In the genomic region with DNA sequence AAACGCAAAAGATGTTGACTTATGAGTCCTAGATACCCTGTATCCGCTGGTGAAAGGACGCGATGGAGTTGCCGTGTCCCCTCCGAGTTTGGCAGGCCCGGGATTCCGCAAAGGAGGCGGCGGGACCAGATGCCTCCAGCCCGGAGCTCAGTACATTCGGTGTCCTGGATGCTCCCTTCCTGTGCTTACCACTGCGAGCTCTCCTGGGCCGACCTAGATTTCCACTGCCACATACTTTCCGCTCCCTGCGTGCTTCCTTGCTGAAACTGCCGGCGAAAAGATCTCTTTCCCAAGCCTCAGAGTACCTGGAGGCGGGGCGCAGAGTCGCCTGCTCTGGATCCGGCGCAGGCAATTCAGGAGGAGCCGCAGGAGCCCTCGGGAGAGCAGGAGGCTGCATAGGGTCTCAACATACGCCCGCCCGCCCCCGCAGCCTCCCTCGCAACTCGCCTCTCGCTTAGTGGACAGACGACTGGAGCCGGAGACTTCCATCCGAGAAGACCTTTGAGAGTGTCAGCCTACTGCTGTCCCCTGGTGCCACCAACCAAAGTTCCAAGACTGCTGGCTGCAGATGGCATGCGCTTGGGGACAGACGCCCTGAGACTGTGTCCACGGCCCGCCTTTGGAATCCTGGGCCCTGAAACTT, we compare ENCODE assay signal across 11 cellular contexts. TPM values are rescaled to one million over a fixed set of nuclear protein-coding genes. Genes with fewer than 3 reads are reported as not detected.
DNase-seq lines count a peak whose midpoint lies in the region; ATAC-seq, FAIRE-seq and TF ChIP-seq lines count a peak whose summit lies in the region.
"Had no signal": no experiment of that assay in that cellular context is flagged by ENCODE, and none has a peak within 500 bp of the region (broad histone marks: within the 10 kb centered on the region; RNA-seq: fewer than 3 reads in every experiment).

No MANE protein-coding gene starts in this region.

- H3K4me3 ChIP-seq in K562, result no peak overlapping the region
- peak overlapping the region; percentile 72 for H3K4me3 ChIP-seq in iPS-20b (ENCODE audit: low read length)
- peak overlapping the region in 7 of 8 donors; percentile 6 to 57 (median 27) for H3K4me3 ChIP-seq in spleen

- no peaks in the 10 kb centered on the region for H4K20me1 ChIP-seq in K562 (replicated peaks; ENCODE audit: control insufficient read depth, insufficient read depth, low read length)

- POLR2A ChIA-PET in K562 (lab: Yijun Ruan, JAX), result no interaction called here

- H3K4me1 ChIP-seq in K562 (replicated peaks in 1 of 2; ENCODE audit: control insufficient read depth in 2 of 2, insufficient read depth in 2 of 2, low read length in 2 of 2) (peaks cover 0 to 6% of the 10 kb centered on the region in 2 experiments; a peak in 2 of 5 replicates), iPS-20b (ENCODE audit: insufficient read depth, low read length) (peaks cover 3% of the 10 kb centered on the region; the same call in 1 of the 2 replicates), spleen (peaks cover 0 to 47% (median 19%) of the 10 kb centered on the region in 6 donors)

- no peaks in the 10 kb centered on the region for H3K27me3 ChIP-seq in K562 (ENCODE audit: control insufficient read depth in 2 of 2, insufficient read depth in 2 of 2, low read length in 2 of 2)
- H3K27me3 ChIP-seq in iPS-20b (ENCODE audit: insufficient read depth, low read length), result peaks cover 32% of the 10 kb centered on the region
- H3K27me3 ChIP-seq in spleen (replicated peaks in 1 of 7), result peaks cover 0 to 17% (median 0%) of the 10 kb centered on the region in 7 donors

- TF ChIP-seq CTCF in K562 (IDR thresholded peaks at IDR 0.05 in 2 of 3, conservative IDR thresholded peaks at IDR 0.05 in 1 of 3; ENCODE audit: insufficient read depth in 2 of 3, low read depth in 1 of 3, low read length in 3 of 3) (no peak), spleen (IDR thresholded peaks at IDR 0.05 in 8 of 11, conservative IDR thresholded peaks at IDR 0.05 in 3 of 11) (no peak)

- no peak overlapping the region for H3K27ac ChIP-seq in K562 (ENCODE audit: extremely low read depth, low read depth, low read length)
- no peak overlapping the region for H3K27ac ChIP-seq in iPS-20b (ENCODE audit: low read length)
- peak overlapping the region in 7 of 8 donors; percentile 7 to 70 (median 62) for H3K27ac ChIP-seq in spleen

- H3K4me2 ChIP-seq in K562 (ENCODE audit: insufficient read depth, low read length), result no peak overlapping the region

- H3K9ac ChIP-seq in K562 (ENCODE audit: insufficient read depth in 1 of 2, low read depth in 2 of 2, low read length in 2 of 2) (no peak overlapping the region; a peak in 1 of 4 replicates), iPS-20b (ENCODE audit: low read depth, low read length) (peak overlapping the region; percentile 63; the same call in 1 of the 2 replicates)

- no peak for TF ChIP-seq POLR2A in K562 (conservative IDR thresholded peaks at IDR 0.05)
- no peak for TF ChIP-seq POLR2A in spleen (IDR thresholded peaks at IDR 0.05)

- no peaks in the 10 kb centered on the region for H3K9me1 ChIP-seq in K562 (ENCODE audit: control insufficient read depth, insufficient read depth, low read length)

- H3K9me3 ChIP-seq in K562 (replicated peaks; ENCODE audit: control insufficient read depth, insufficient read depth, low read depth, low read length), result no peaks in the 10 kb centered on the region
- H3K9me3 ChIP-seq in iPS-20b (ENCODE audit: insufficient read depth, low read depth, low read length), result no peaks in the 10 kb centered on the region
- H3K9me3 ChIP-seq in spleen, result no peaks in the 10 kb centered on the region

- CTCF ChIA-PET in K562 (lab: Yijun Ruan, JAX; ENCODE audit: low intra/inter-chr PET ratio), result interaction anchor here (1.1 kb wide), 1 partner anchor 105 kb away, joined by 3 read pairs; no protein-coding TSS in a partner anchor

- FAIRE-seq in HTR-8/SVneo (lab: Jason Lieb, UNC) (peak; percentile 31), K562 (lab: Jason Lieb, UNC) (no peak)

- DNase-seq in HTR-8/SVneo (ENCODE audit: insufficient read length, low spot score) (no peak), K562 (ENCODE audit: extremely low read depth in 1 of 4, low spot score in 3 of 4) (no peak), spleen (peak; percentile 76), GDM1 (lab: John Stamatoyannopoulos, UW) (no peak), HuH-7.5 (ENCODE audit: low spot score) (no peak)
- DNase-seq in activated effector memory CD4-positive, alpha-beta T cell treated with Interleukin-2 at 50 U/mL for 16 hours, result no peak
- DNase-seq: activated naive CD4-positive, alpha-beta T cell treated with anti-CD3 and anti-CD28 coated beads, Interleukin-2, amount 10 ng/mL, durations not matched to agents 7 days and 5 days; NCI-H2081 treated with DMSO at 0.1 percent for 48 hours; stimulated activated CD4-positive, alpha-beta T cell treated with anti-CD3 and anti-CD28 coated beads, Interleukin-4, amount 100 ng/mL, for 4 hours had no signal

- H3K79me2 ChIP-seq in K562 (ENCODE audit: control insufficient read depth, insufficient read depth, low read length), result no peaks in the 10 kb centered on the region

- ATAC-seq in K562 (no peak), HG02884 (IDR thresholded peaks at IDR 0.05; ENCODE audit: unreplicated experiment) (no peak)

- BruUV-seq in K562 (replicated peaks; lab: Mats Ljungman, UMichigan), result no TSS peak

- TF ChIP-seq EP300 in K562 (IDR thresholded peaks at IDR 0.05; ENCODE audit: low read length), result no peak

- no peak overlapping the region for H2AFZ ChIP-seq in K562 (ENCODE audit: low read depth, low read length)

- in situ Hi-C loops in K562 (cut with MboI), result no loop called here

- WGBS in K562 (ENCODE audit: insufficient coverage, low coverage, missing lambda C conversion rate), result 79% methylated on average over 39 of the region's 39 CpGs
- 21 to 29% (median 26%) methylated on average over 32 to 39 of the region's 39 CpGs for WGBS in spleen, 5 donors

- intact Hi-C loops in K562 (cut with micrococcal nuclease), result no loop called here
- intact Hi-C loops in spleen (cut with DNase I; ENCODE audit: low total_unique reads), result no loop called here

- H3K36me3 ChIP-seq in K562 (ENCODE audit: control insufficient read depth, insufficient read depth, low read length) (no peaks in the 10 kb centered on the region), iPS-20b (ENCODE audit: insufficient read depth, low read depth, low read length) (no peaks in the 10 kb centered on the region), spleen (no peaks in the 10 kb centered on the region)

- no peak for TF ChIP-seq RAD21 in K562 (CRISPR knock-in tag; conservative IDR thresholded peaks at IDR 0.05 in 1 of 2, IDR thresholded peaks at IDR 0.05 in 1 of 2)

TF ChIP-seq in K562, 482 proteins besides CTCF, POLR2A, EP300 and RAD21:
- TF ChIP-seq TAL1 (IDR thresholded peaks at IDR 0.05) (no peak), POLR2G (IDR thresholded peaks at IDR 0.05; ENCODE audit: low read depth, low read length) (0 out of 2 replicates have a peak, but pooled peaks have one; percentile 24)

RNA-seq across cellular contexts. Expression of gene ANXA2R, which starts 39.8 kb away (rescaled TPM):
- total RNA-seq in K562 (2011; cell fraction: chromatin; rRNA removed; ENCODE audit: low replicate concordance), result 22.1 and 27.2 TPM in 2 replicates
- 17.0 and 20.7 TPM in 2 replicates for total RNA-seq in K562 (2011; cell fraction: nucleolus; rRNA removed)
- total RNA-seq in K562 (2011; cell fraction: nucleoplasm; rRNA removed), result 21.3 and 21.4 TPM in 2 replicates
- total RNA-seq in K562 (2014; rRNA removed) (3.4 and 3.5 TPM in 2 replicates), K562 (2014; rRNA removed; fragmentation: Illumina TruSeq; extraction: Trizol) (2.8 and 3.4 TPM in 2 replicates), K562 (2015; rRNA removed; fragmentation: Illumina TruSeq; extraction: Trizol) (3.4 and 3.5 TPM in 2 replicates), K562 (2021) (3.9 and 4.3 TPM in 2 replicates), spleen (10 to 100 TPM; 10.0 to 27.2 (median 16.4) TPM)
- polyA plus RNA-seq in K562 (2011; rRNA removed) (2.3 and 2.7 TPM in 2 replicates), K562 (2014; fragmentation: Illumina TruSeq; extraction: Trizol) (2.3 and 3.4 TPM in 2 replicates), K562 (2014; fragmentation: Nextera tagmentation; extraction: Ambion mirVana) (1 to 10 TPM; 2.1 to 3.5 TPM), K562 (2014; rRNA removed) (4.8 and 7.5 TPM in 2 replicates), spleen (10 to 100 TPM; 28.9 to 44.5 (median 36.5) TPM)
- 2.6 and 3.1 TPM in 2 replicates for polyA plus RNA-seq in K562 (2011; cell fraction: cytosol; rRNA removed)
- polyA plus RNA-seq in K562 (2011; cell fraction: nucleus; rRNA removed), result 6.1 and 8.3 TPM in 2 replicates
- 3.4 and 6.0 TPM in 2 replicates for polyA plus RNA-seq in K562 (2012)
- polyA minus RNA-seq in K562 (2011; rRNA and poly(A)+ RNA removed), result 5.8 and 6.1 TPM in 2 replicates
- polyA minus RNA-seq in K562 (2011; cell fraction: cytosol; rRNA and poly(A)+ RNA removed), result 0.48 and 1.8 TPM in 2 replicates
- 15.4 and 18.3 TPM in 2 replicates for polyA minus RNA-seq in K562 (2011; cell fraction: nucleus; rRNA and poly(A)+ RNA removed)

Comparison
In these comparisons a context has a peak if more than half of its experiments do, and no peak if none do; other contexts are left out.
1. H3K27ac ChIP-seq: peak in spleen (7 of 8); none in K562 (single experiment) and iPS-20b (single experiment).